In genomic region chr6:150395388-150396009, GRCh38 we compare ENCODE assay signal across 8 cellular contexts. TPM values are rescaled to one million over a fixed set of nuclear protein-coding genes. Genes with fewer than 3 reads are reported as not detected.
DNase-seq lines count a peak whose midpoint lies in the region; ATAC-seq, FAIRE-seq and TF ChIP-seq lines count a peak whose summit lies in the region.

No MANE protein-coding gene starts in this region.

- H3K36me3 ChIP-seq in RWPE2 (ENCODE audit: low read depth) = no peaks in the 10 kb centered on the region
- no peaks in the 10 kb centered on the region for H3K36me3 ChIP-seq in bronchial epithelial cell (ENCODE audit: control insufficient read depth, insufficient read depth, low read length)
- H3K36me3 ChIP-seq in kidney epithelial cell (ENCODE audit: control insufficient read depth, insufficient read depth, low read length) = no peaks in the 10 kb centered on the region

- H3K9me3 Mint-ChIP-seq in stimulated activated naive B cell treated with anti-CD40 and anti-IgM and Interleukin-4, amounts not matched to agents 10 μg/mL and 1 μg/mL and 100 μg/mL, for 72 hours = no peaks in the 10 kb centered on the region

- H3K36me3 Mint-ChIP-seq in stimulated activated naive B cell treated with anti-CD40 and anti-IgM and Interleukin-4, amounts not matched to agents 10 μg/mL and 1 μg/mL and 100 μg/mL, for 72 hours = no peaks in the 10 kb centered on the region

- no peak for DNase-seq in AG09309 (ENCODE audit: low read depth)
- DNase-seq in LNCaP clone FGC (ENCODE audit: low read depth) = no peak
- no peak for DNase-seq in RWPE2 (ENCODE audit: low spot score)
- DNase-seq in bronchial epithelial cell (ENCODE audit: low read depth) = peak; percentile 68
- no peak for DNase-seq in kidney epithelial cell (ENCODE audit: low read depth)
- peak; percentile 33 for DNase-seq in stimulated activated naive B cell treated with anti-CD40 and anti-IgM and Interleukin-4, amounts not matched to agents 10 μg/mL and 1 μg/mL and 100 μg/mL, for 72 hours

- H3K4me3 ChIP-seq in AG09309 (ENCODE audit: control insufficient read depth, low read depth, low read length) (no peak overlapping the region), LNCaP clone FGC (ENCODE audit: low read depth, low read length) (no peak overlapping the region), RWPE2 (ENCODE audit: severe bottlenecking) (no peak overlapping the region), bronchial epithelial cell (ENCODE audit: low read depth, low read length) (no peak overlapping the region), kidney epithelial cell (ENCODE audit: low read depth, low read length) (no peak overlapping the region)

- H3K9me3 ChIP-seq in RWPE2 (ENCODE audit: severe bottlenecking) = no peaks in the 10 kb centered on the region

- H3K27me3 ChIP-seq in RWPE2 (ENCODE audit: insufficient read depth, poor library complexity, severe bottlenecking) = no peaks in the 10 kb centered on the region
- H3K27me3 ChIP-seq in bronchial epithelial cell (ENCODE audit: control insufficient read depth, insufficient read depth, low read length) = no peaks in the 10 kb centered on the region
- H3K27me3 ChIP-seq in kidney epithelial cell (ENCODE audit: control insufficient read depth, insufficient read depth, low read length) = no peaks in the 10 kb centered on the region

- peaks cover 1 to 5% of the 10 kb centered on the region in 2 donors for H3K4me1 Mint-ChIP-seq in stimulated activated naive B cell treated with anti-CD40 and anti-IgM and Interleukin-4, amounts not matched to agents 10 μg/mL and 1 μg/mL and 100 μg/mL, for 72 hours

- FAIRE-seq in bronchial epithelial cell (lab: Jason Lieb, UNC) = no peak

- peak; percentile 91 for ATAC-seq in RWPE2 (ENCODE audit: low read depth)
- peak; percentile 86 for ATAC-seq in stimulated activated naive B cell treated with anti-CD40 and anti-IgM and Interleukin-4, amounts not matched to agents 10 μg/mL and 1 μg/mL and 100 μg/mL, for 72 hours (replicated peaks)
- no peak for ATAC-seq in HG02678 (IDR thresholded peaks at IDR 0.05; ENCODE audit: unreplicated experiment)

- H3K27ac Mint-ChIP-seq in stimulated activated naive B cell treated with anti-CD40 and anti-IgM and Interleukin-4, amounts not matched to agents 10 μg/mL and 1 μg/mL and 100 μg/mL, for 72 hours = no peak overlapping the region

- no peak overlapping the region for H3K27ac ChIP-seq in RWPE2 (ENCODE audit: poor library complexity, severe bottlenecking)

- H3K4me1 ChIP-seq in RWPE2 (ENCODE audit: insufficient read depth, poor library complexity, severe bottlenecking) = no peaks in the 10 kb centered on the region

- TF ChIP-seq CTCF in AG09309 (IDR thresholded peaks at IDR 0.05; ENCODE audit: control insufficient read depth, insufficient read depth, low read depth, low read length, missing control alignments) = peak; percentile 81
- peak; percentile 79 for TF ChIP-seq CTCF in GM12872 (IDR thresholded peaks at IDR 0.05; ENCODE audit: insufficient read depth, low read depth, low read length)
- peak; percentile 77 for TF ChIP-seq CTCF in LNCaP clone FGC (IDR thresholded peaks at IDR 0.05; ENCODE audit: control insufficient read depth, extremely low read depth, insufficient read depth)
- peak; percentile 76 for TF ChIP-seq CTCF in RWPE2 (IDR thresholded peaks at IDR 0.05; ENCODE audit: poor library complexity, severe bottlenecking)
- peak; percentile 81 for TF ChIP-seq CTCF in bronchial epithelial cell (IDR thresholded peaks at IDR 0.05; ENCODE audit: insufficient read depth, low read length, severe bottlenecking)
- peak; percentile 78 for TF ChIP-seq CTCF in kidney epithelial cell (IDR thresholded peaks at IDR 0.05; ENCODE audit: insufficient read depth, low read length, poor library complexity, severe bottlenecking)

- H3K27me3 Mint-ChIP-seq in stimulated activated naive B cell treated with anti-CD40 and anti-IgM and Interleukin-4, amounts not matched to agents 10 μg/mL and 1 μg/mL and 100 μg/mL, for 72 hours = peaks cover 24 to 25% of the 10 kb centered on the region in 2 donors

- H3K4me3 Mint-ChIP-seq in stimulated activated naive B cell treated with anti-CD40 and anti-IgM and Interleukin-4, amounts not matched to agents 10 μg/mL and 1 μg/mL and 100 μg/mL, for 72 hours = no peak overlapping the region

RNA-seq across cellular contexts. Expression of gene IYD, which starts 26.7 kb away (rescaled TPM):
- total RNA-seq in bronchial epithelial cell = not detected in 2 replicates
- not detected in 2 replicates for total RNA-seq in kidney epithelial cell

Comparison
In these comparisons a context has a peak if more than half of its experiments do, and no peak if none do; other contexts are left out.
1. DNase-seq: peak in bronchial epithelial cell (single experiment) and stimulated activated naive B cell treated with anti-CD40 and anti-IgM and Interleukin-4, amounts not matched to agents 10 μg/mL and 1 μg/mL and 100 μg/mL, for 72 hours (single experiment); none in AG09309 (single experiment), LNCaP clone FGC (single experiment), RWPE2 (single experiment) and kidney epithelial cell (single experiment).
2. Peak in every context shown above with its lines, with median percentiles within 50 percentile points of each other: CTCF ChIP-seq.